8 cellular contexts compared by ENCODE assay signal in the genomic region with DNA sequence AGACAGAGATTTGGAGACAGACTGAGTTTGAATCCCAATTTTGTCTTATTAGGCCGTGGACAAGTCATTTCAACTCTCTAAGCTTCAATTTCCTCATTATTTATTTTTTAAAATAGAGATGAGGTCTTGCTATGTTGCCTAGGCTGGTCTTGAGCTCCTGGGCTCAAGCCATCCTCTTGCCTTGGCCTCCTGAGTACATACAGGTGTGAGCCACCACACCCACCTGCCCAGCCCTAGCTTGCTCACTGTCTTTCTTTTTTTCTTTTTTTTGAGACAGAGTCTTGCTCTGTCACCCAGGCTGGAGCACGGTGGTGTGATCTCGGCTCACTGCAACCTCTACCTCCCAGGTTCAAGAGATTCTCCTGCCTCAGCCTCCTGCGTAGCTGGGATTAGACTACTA. TPM values are rescaled to one million over a fixed set of nuclear protein-coding genes. Genes with fewer than 3 reads are reported as not detected.
DNase-seq lines count a peak whose midpoint lies in the region; ATAC-seq and TF ChIP-seq lines count a peak whose summit lies in the region.
"Not testable (repeated sequence)": the region's sequence is repeated elsewhere in the genome, so short reads cannot be mapped to it uniquely, and the experiment has no call there.

No MANE protein-coding gene starts in this region.

- not testable (repeated sequence) for H3K36me3 ChIP-seq in CD4-positive, CD25-positive, alpha-beta regulatory T cell (ENCODE audit: control insufficient read depth, insufficient read depth, low read length); PC-9 (ENCODE audit: low read depth); colonic mucosa; neutrophil

- peaks cover 33% of the 10 kb centered on the region for H3K4me1 ChIP-seq in CD4-positive, CD25-positive, alpha-beta regulatory T cell (ENCODE audit: control insufficient read depth, insufficient read depth, low read length, poor library complexity, severe bottlenecking)
- H3K4me1 ChIP-seq in PC-9 (replicated peaks; ENCODE audit: insufficient read depth) = peaks cover 22% of the 10 kb centered on the region
- not testable (repeated sequence) for H3K4me1 ChIP-seq in colonic mucosa
- peaks cover 35 to 42% of the 10 kb centered on the region in 2 experiments for H3K4me1 ChIP-seq in neutrophil (ENCODE audit: control insufficient read depth in 1 of 2, insufficient read depth in 1 of 2, low read depth in 1 of 2, low read length in 1 of 2)

- H4K20me1 ChIP-seq in PC-9 (ENCODE audit: insufficient read depth) = not testable (repeated sequence)

- H3K4me3 Mint-ChIP-seq in CD4-positive, CD25-positive, alpha-beta regulatory T cell = peak overlapping the region in 3 of 4 donors; percentile 31 to 69 (median 67)
- peak overlapping the region; percentile 6 for H3K4me3 Mint-ChIP-seq in activated CD4-positive, alpha-beta T cell treated with anti-CD3 and anti-CD28 coated beads, Interleukin-2, amount 10 ng/mL, durations not matched to agents 24 days and 14 days

- H3K9me3 ChIP-seq in CD4-positive, CD25-positive, alpha-beta regulatory T cell (ENCODE audit: control insufficient read depth in 2 of 2, low read length in 2 of 2); PC-9 (ENCODE audit: insufficient read depth, low read depth); colonic mucosa; neutrophil: not testable (repeated sequence)

- not testable (repeated sequence) for H3K27me3 Mint-ChIP-seq in CD4-positive, CD25-positive, alpha-beta regulatory T cell; activated CD4-positive, alpha-beta T cell treated with anti-CD3 and anti-CD28 coated beads, Interleukin-2, amount 10 ng/mL, durations not matched to agents 24 days and 14 days

- CTCF ChIA-PET in PC-9 (lab: Charles Lee) = interaction anchor here (0.9 kb wide), 2 partner anchors 9 to 35 kb away, joined by 3 read pairs; no protein-coding TSS in a partner anchor

- peaks cover 23% of the 10 kb centered on the region for H3F3A ChIP-seq in PC-9 (ENCODE audit: insufficient read depth, low read depth)

- peak overlapping the region; percentile 86 for H3K27ac ChIP-seq in CD4-positive, CD25-positive, alpha-beta regulatory T cell (ENCODE audit: insufficient read depth, low read length, poor library complexity, severe bottlenecking)
- H3K27ac ChIP-seq in PC-9 = peak overlapping the region; percentile 93
- H3K27ac ChIP-seq in colonic mucosa = peak overlapping the region; percentile 78
- H3K27ac ChIP-seq in neutrophil = peak overlapping the region; percentile 64

- peak overlapping the region; percentile 93 to 96 (median 95) for H3K27ac Mint-ChIP-seq in CD4-positive, CD25-positive, alpha-beta regulatory T cell
- H3K27ac Mint-ChIP-seq in activated CD4-positive, alpha-beta T cell treated with anti-CD3 and anti-CD28 coated beads, Interleukin-2, amount 10 ng/mL, durations not matched to agents 24 days and 14 days = peak overlapping the region; percentile 79

- DNase-seq in CD4-positive, CD25-positive, alpha-beta regulatory T cell; left ventricle myocardium superior: not testable (repeated sequence)
- DNase-seq in PC-9 (peak in 1 of 2 experiments; percentile 29), colonic mucosa (peak; percentile 67)
- peak; percentile 64 for DNase-seq in activated CD4-positive, alpha-beta T cell treated with anti-CD3 and anti-CD28 coated beads, Interleukin-2, amount 10 ng/mL, durations not matched to agents 24 days and 14 days
- DNase-seq in activated effector memory CD4-positive, alpha-beta T cell treated with anti-CD3 and anti-CD28 coated beads, Interleukin-2, amount 50 U/mL, for 16 hours = peak; percentile 72
- DNase-seq in stimulated activated CD8-positive, alpha-beta memory T cell treated with anti-CD3 and anti-CD28 coated beads, Interleukin-12 subunit alpha, Interleukin-12 subunit beta, amount 100 ng/mL, for 4 hours (ENCODE audit: low read depth) = peak; percentile 26

- H3K4me2 ChIP-seq in PC-9 = peak overlapping the region; percentile 43

- not testable (repeated sequence) for H2AFZ ChIP-seq in PC-9

- H3K36me3 Mint-ChIP-seq in CD4-positive, CD25-positive, alpha-beta regulatory T cell = not testable (repeated sequence)
- H3K36me3 Mint-ChIP-seq in activated CD4-positive, alpha-beta T cell treated with anti-CD3 and anti-CD28 coated beads, Interleukin-2, amount 10 ng/mL, durations not matched to agents 24 days and 14 days (ENCODE audit: low read depth) = peaks cover 17% of the 10 kb centered on the region

- not testable (repeated sequence) for TF ChIP-seq CTCF in PC-9 (conservative IDR thresholded peaks at IDR 0.05); colonic mucosa (IDR thresholded peaks at IDR 0.05); neutrophil (IDR thresholded peaks at IDR 0.05)

- POLR2A ChIA-PET in PC-9 (lab: Charles Lee; ENCODE audit: unreplicated experiment) = interaction anchor here (0.5 to 0.9 kb wide), 4 partner anchors 9 to 417 kb away, joined by 3 to 13 read pairs (median 4); no protein-coding TSS in a partner anchor

- not testable (repeated sequence) for H3K27me3 ChIP-seq in CD4-positive, CD25-positive, alpha-beta regulatory T cell (ENCODE audit: control insufficient read depth, insufficient read depth, low read length); PC-9 (ENCODE audit: insufficient read depth, low read depth); colonic mucosa; neutrophil

- H3K4me3 ChIP-seq in CD4-positive, CD25-positive, alpha-beta regulatory T cell (ENCODE audit: low read depth, low read length) = peak overlapping the region; percentile 68
- H3K4me3 ChIP-seq in PC-9; colonic mucosa; neutrophil (ENCODE audit: low read depth in 1 of 2, low read length in 1 of 2): not testable (repeated sequence)

- intact Hi-C loops in PC-9 (cut with micrococcal nuclease; ENCODE audit: unreplicated experiment) = loop anchor here (1.0 to 2.0 kb wide), 3 partner anchors 9 to 31 kb away; no protein-coding TSS in a partner anchor
- intact Hi-C loops in activated CD4-positive, alpha-beta T cell treated with anti-CD3 and anti-CD28 coated beads, Interleukin-2, amount 10 ng/mL, durations not matched to agents 24 days and 14 days (cut with micrococcal nuclease) = loop anchor here (1.0 kb wide), 3 partner anchors 9 to 32 kb away; no protein-coding TSS in a partner anchor
- intact Hi-C loops in colonic mucosa (cut with DNase I); left ventricle myocardium superior (cut with micrococcal nuclease): not testable (repeated sequence)

- H3K9me2 ChIP-seq in PC-9 (ENCODE audit: insufficient read depth) = not testable (repeated sequence)

- peak; percentile 41 to 45 for ATAC-seq in CD4-positive, CD25-positive, alpha-beta regulatory T cell (ENCODE audit: low read depth in 2 of 2)
- ATAC-seq in left ventricle myocardium superior = peak; percentile 11

- not testable (repeated sequence) for H3K79me2 ChIP-seq in PC-9 (ENCODE audit: low read depth)

- TSS peak; percentile 77 for BruUV-seq in PC-9 (replicated peaks; lab: Mats Ljungman, UMichigan)

- peaks cover 13 to 77% (median 44%) of the 10 kb centered on the region in 4 donors for H3K4me1 Mint-ChIP-seq in CD4-positive, CD25-positive, alpha-beta regulatory T cell
- peaks cover 42% of the 10 kb centered on the region for H3K4me1 Mint-ChIP-seq in activated CD4-positive, alpha-beta T cell treated with anti-CD3 and anti-CD28 coated beads, Interleukin-2, amount 10 ng/mL, durations not matched to agents 24 days and 14 days

- not testable (repeated sequence) for H3K9me3 Mint-ChIP-seq in CD4-positive, CD25-positive, alpha-beta regulatory T cell; activated CD4-positive, alpha-beta T cell treated with anti-CD3 and anti-CD28 coated beads, Interleukin-2, amount 10 ng/mL, durations not matched to agents 24 days and 14 days

- H3K9ac ChIP-seq in colonic mucosa (ENCODE audit: low read depth in 2 of 2, low read length in 2 of 2) = not testable (repeated sequence)

RNA-seq across cellular contexts. Expression of a gene that starts 45.2 kb away (rescaled TPM):
- total RNA-seq in CD4-positive, CD25-positive, alpha-beta regulatory T cell = 47.9 TPM
- 10 to 100 TPM; 27.3 to 39.5 (median 39.0) TPM for polyA plus RNA-seq in CD4-positive, CD25-positive, alpha-beta regulatory T cell
- total RNA-seq in PC-9 (2021) = 6.0 and 7.1 TPM in 2 replicates
- 18.7 and 22.3 TPM in 2 replicates for total RNA-seq in activated CD4-positive, alpha-beta T cell treated with anti-CD3 and anti-CD28 coated beads, Interleukin-2, amount 10 ng/mL, durations not matched to agents 24 days and 14 days
- 10 to 100 TPM; 10.8 to 20.4 TPM for total RNA-seq in colonic mucosa
- 11.0 TPM for total RNA-seq in left ventricle myocardium superior

RNA-seq across cellular contexts. Expression of a gene that starts 55.9 kb away (rescaled TPM):
- total RNA-seq in CD4-positive, CD25-positive, alpha-beta regulatory T cell = 44.2 TPM
- polyA plus RNA-seq in CD4-positive, CD25-positive, alpha-beta regulatory T cell = 10 to 100 TPM; 31.7 to 42.7 (median 37.0) TPM
- 46.8 and 80.5 TPM in 2 replicates for total RNA-seq in PC-9 (2021)
- total RNA-seq in activated CD4-positive, alpha-beta T cell treated with anti-CD3 and anti-CD28 coated beads, Interleukin-2, amount 10 ng/mL, durations not matched to agents 24 days and 14 days = 92.3 and 93.6 TPM in 2 replicates
- total RNA-seq in colonic mucosa = 10 to 100 TPM; 39.4 to 51.1 TPM
- 47.0 TPM for total RNA-seq in left ventricle myocardium superior
